Comparison of ENCODE assay signal across 1 cellular context in genomic region chr17:74417178-74418045, GRCh38.
TF ChIP-seq lines count a peak whose summit lies in the region.

No MANE protein-coding gene starts in this region.

TF ChIP-seq in HepG2, 621 proteins besides CTCF, POLR2A, EP300 and RAD21 (continued from another document):
- TF ChIP-seq CERS6 (CRISPR knock-in tag; IDR thresholded peaks at IDR 0.05), result no peak
- TF ChIP-seq SAP130 (CRISPR knock-in tag; IDR thresholded peaks at IDR 0.05; ENCODE audit: low read depth), result peak; percentile 80
- no peak for TF ChIP-seq ZNF160 (CRISPR knock-in tag; IDR thresholded peaks at IDR 0.05)
- TF ChIP-seq BCL6 (CRISPR knock-in tag; IDR thresholded peaks at IDR 0.05), result peak; percentile 32; the same call in 1 of the 2 replicates
- no peak for TF ChIP-seq ZNF10 (CRISPR knock-in tag; IDR thresholded peaks at IDR 0.05; ENCODE audit: borderline replicate concordance, low read depth)
- no peak for TF ChIP-seq SATB2 (CRISPR knock-in tag; IDR thresholded peaks at IDR 0.05)
- TF ChIP-seq SP2 (CRISPR knock-in tag; IDR thresholded peaks at IDR 0.05), result no peak
- peak; percentile 19; the same call in 1 of the 2 replicates for TF ChIP-seq TGIF2 (CRISPR knock-in tag; IDR thresholded peaks at IDR 0.05)
- no peak for TF ChIP-seq RFX1 (IDR thresholded peaks at IDR 0.05)
- TF ChIP-seq ATAD3A (CRISPR knock-in tag; IDR thresholded peaks at IDR 0.05), result no peak; the same call in 1 of the 2 replicates
- TF ChIP-seq AFF4 (CRISPR knock-in tag; IDR thresholded peaks at IDR 0.05), result no peak
- TF ChIP-seq ATF5 (CRISPR knock-in tag; IDR thresholded peaks at IDR 0.05; ENCODE audit: low read depth), result no peak
- no peak for TF ChIP-seq IKZF4 (CRISPR knock-in tag; IDR thresholded peaks at IDR 0.05; ENCODE audit: borderline replicate concordance, low read depth, not compliant biosample characterization)
- TF ChIP-seq ZNF549 (CRISPR knock-in tag; IDR thresholded peaks at IDR 0.05), result no peak
- TF ChIP-seq ZNF280B (CRISPR knock-in tag; IDR thresholded peaks at IDR 0.05; ENCODE audit: borderline replicate concordance), result 0 out of 2 replicates have a peak, but pooled peaks have one; percentile 41
- no peak for TF ChIP-seq SNAPC4 (CRISPR knock-in tag; IDR thresholded peaks at IDR 0.05)
- no peak for TF ChIP-seq MAFG (CRISPR knock-in tag; IDR thresholded peaks at IDR 0.05)
- no peak for TF ChIP-seq SRF (IDR thresholded peaks at IDR 0.05; ENCODE audit: low read depth, low read length)
- no peak for TF ChIP-seq DZIP1 (CRISPR knock-in tag; IDR thresholded peaks at IDR 0.05)
- no peak for TF ChIP-seq ZNF382 (CRISPR knock-in tag; IDR thresholded peaks at IDR 0.05; ENCODE audit: borderline replicate concordance)
- TF ChIP-seq SALL2 (CRISPR knock-in tag; IDR thresholded peaks at IDR 0.05), result no peak
- no peak for TF ChIP-seq ZNF790 (CRISPR knock-in tag; IDR thresholded peaks at IDR 0.05; ENCODE audit: borderline replicate concordance)
- TF ChIP-seq ZBTB26 (CRISPR knock-in tag; IDR thresholded peaks at IDR 0.05; ENCODE audit: borderline replicate concordance), result peak; percentile 93
- no peak for TF ChIP-seq TBP (CRISPR knock-in tag; IDR thresholded peaks at IDR 0.05)
- TF ChIP-seq NBN (conservative IDR thresholded peaks at IDR 0.05), result no peak
- TF ChIP-seq ZBTB46 (CRISPR knock-in tag; IDR thresholded peaks at IDR 0.05; ENCODE audit: borderline replicate concordance), result no peak
- TF ChIP-seq ZNF891 (CRISPR knock-in tag; IDR thresholded peaks at IDR 0.05), result peak; percentile 80; the same call in 1 of the 2 replicates
- no peak for TF ChIP-seq ZUFSP (CRISPR knock-in tag; IDR thresholded peaks at IDR 0.05; ENCODE audit: borderline replicate concordance)
- TF ChIP-seq ZNF496 (CRISPR knock-in tag; IDR thresholded peaks at IDR 0.05; ENCODE audit: insufficient replicate concordance), result no peak
- no peak for TF ChIP-seq RARG (CRISPR knock-in tag; IDR thresholded peaks at IDR 0.05; ENCODE audit: low read depth)
